7 cellular contexts compared by ENCODE assay signal in genomic region chr13:61432029-61432428, GRCh38. TPM values are rescaled to one million over a fixed set of nuclear protein-coding genes. Genes with fewer than 3 reads are reported as not detected.
"Had no signal": no experiment of that assay in that cellular context is flagged by ENCODE, and none has a peak within 500 bp of the region (broad histone marks: within the 10 kb centered on the region; RNA-seq: fewer than 3 reads in every experiment).

No MANE protein-coding gene starts in this region.

- ATAC-seq: GM23338 had no signal

- H3K4me3 ChIP-seq: GM23338 had no signal

- H3K4me2 ChIP-seq: GM23338 had no signal

- DNase-seq: H9, HCEC 1CT, IMR-90 had no signal

- FAIRE-seq: H1, H54, HTR-8/SVneo had no signal

- H2AFZ ChIP-seq: GM23338 had no signal

RNA-seq across cellular contexts. Expression of gene PCDH20, which starts 16.4 kb away (rescaled TPM):
- total RNA-seq: IMR-90 had no signal
- polyA plus RNA-seq: IMR-90 had no signal
